ENCODE assay signal across 9 cellular contexts in the genomic region with DNA sequence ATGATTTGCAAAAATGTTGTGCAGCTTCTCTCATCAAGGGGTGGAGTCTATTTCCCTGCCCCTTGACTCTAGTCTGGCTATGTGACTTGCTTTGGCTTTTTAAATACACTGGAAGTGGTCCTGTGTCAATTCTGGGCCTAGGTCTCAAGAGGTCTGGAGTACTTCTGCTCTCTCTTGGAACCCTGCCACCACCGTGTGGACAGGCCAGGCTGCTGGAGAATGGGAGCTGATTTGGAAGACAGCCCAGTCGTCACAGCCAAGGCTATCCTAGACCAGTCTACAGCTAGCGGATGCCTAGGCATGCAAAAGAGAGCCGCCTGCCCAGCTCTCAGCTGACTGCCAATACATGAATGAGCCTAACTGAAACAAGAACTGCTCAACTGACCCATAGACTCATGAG. TPM values are rescaled to one million over a fixed set of nuclear protein-coding genes. Genes with fewer than 3 reads are reported as not detected.
DNase-seq lines count a peak whose midpoint lies in the region; ATAC-seq and TF ChIP-seq lines count a peak whose summit lies in the region.
"Had no signal": no experiment of that assay in that cellular context is flagged by ENCODE, and none has a peak within 500 bp of the region (broad histone marks: within the 10 kb centered on the region; RNA-seq: fewer than 3 reads in every experiment).

No MANE protein-coding gene starts in this region.

- no peak overlapping the region for H3K23ac ChIP-seq in neuronal stem cell (ENCODE audit: low read depth, low read length, poor library complexity)

- ATAC-seq in HG03432 (IDR thresholded peaks at IDR 0.05; ENCODE audit: unreplicated experiment) (no peak), GM19324 (IDR thresholded peaks at IDR 0.05; ENCODE audit: low FRiP score, unreplicated experiment) (no peak)

- WGBS in neuronal stem cell (ENCODE audit: extremely low coverage in 2 of 2, insufficient read length in 2 of 2, insufficient replicate concordance in 1 of 2), 2 donors = no CpG with 5 or more reads among the region's 4 CpGs

- H3K4me2 ChIP-seq in neuronal stem cell (ENCODE audit: insufficient read depth, low read length, poor library complexity, severe bottlenecking) = no peak overlapping the region

- H2BK15ac ChIP-seq in neuronal stem cell (ENCODE audit: low read length) = no peak overlapping the region

- no peak overlapping the region for H2AK5ac ChIP-seq in neuronal stem cell (ENCODE audit: low read depth, low read length)

- H3K4ac ChIP-seq in neuronal stem cell (ENCODE audit: low read length) = no peak overlapping the region

- H3K4me3 ChIP-seq in neuronal stem cell (ENCODE audit: low read length in 2 of 2) = no peak overlapping the region

- DNase-seq in DMS53 (lab: John Stamatoyannopoulos, UW) (peak; percentile 92), fibroblast of peridontal ligament (ENCODE audit: extremely low read depth) (peak; percentile 50), occipital lobe (lab: John Stamatoyannopoulos, UW) (peak; percentile 64), HEK293T (ENCODE audit: extremely low spot score) (no peak), neuronal stem cell (ENCODE audit: low spot score) (no peak)
- DNase-seq: CD4-positive, alpha-beta T cell had no signal

- no peaks in the 10 kb centered on the region for H3K9me3 ChIP-seq in neuronal stem cell (replicated peaks in 1 of 2; ENCODE audit: control insufficient read depth in 2 of 2, insufficient read depth in 1 of 2, low read depth in 1 of 2, low read length in 2 of 2)

- H3K27ac ChIP-seq in neuronal stem cell (replicated peaks; ENCODE audit: low read length) = no peak overlapping the region

- H4K91ac ChIP-seq in neuronal stem cell (ENCODE audit: low read depth, low read length, poor library complexity) = no peak overlapping the region

- no peaks in the 10 kb centered on the region for H3K79me1 ChIP-seq in neuronal stem cell (ENCODE audit: low read depth, low read length)

- no peak overlapping the region for H3K14ac ChIP-seq in neuronal stem cell (ENCODE audit: low read length)

- H2AFZ ChIP-seq in neuronal stem cell (ENCODE audit: low read length) = no peak overlapping the region

- H3K18ac ChIP-seq in neuronal stem cell (ENCODE audit: low read length) = no peak overlapping the region

- no peak overlapping the region for H2BK5ac ChIP-seq in neuronal stem cell (ENCODE audit: low read length)

- H4K8ac ChIP-seq in neuronal stem cell (ENCODE audit: low read depth, low read length) = no peak overlapping the region

- H3K4me1 ChIP-seq in neuronal stem cell (ENCODE audit: control insufficient read depth in 2 of 2, insufficient read depth in 1 of 2, low read depth in 1 of 2, low read length in 2 of 2) = peaks cover 8 to 16% of the 10 kb centered on the region in 2 donors

- CTCF ChIA-PET in HEK293T (lab: Yijun Ruan, JAX) = interaction anchor here (0.8 kb wide), 1 partner anchor 16 kb away, joined by 3 read pairs; no protein-coding TSS in a partner anchor

- no peak overlapping the region for H2BK12ac ChIP-seq in neuronal stem cell (ENCODE audit: low read length)

- H3K27me3 ChIP-seq in neuronal stem cell (ENCODE audit: control insufficient read depth in 3 of 3, insufficient read depth in 3 of 3, low read depth in 1 of 3, low read length in 3 of 3) = no peaks in the 10 kb centered on the region

- no peak overlapping the region for H3K9ac ChIP-seq in neuronal stem cell (ENCODE audit: low read depth, low read length, poor library complexity)

- POLR2A ChIA-PET in HEK293T (lab: Yijun Ruan, JAX) = no interaction called here

- no peaks in the 10 kb centered on the region for H3K36me3 ChIP-seq in neuronal stem cell (replicated peaks in 1 of 2; ENCODE audit: control insufficient read depth in 2 of 2, insufficient read depth in 2 of 2, low read length in 2 of 2)

- no peak overlapping the region for H2BK120ac ChIP-seq in neuronal stem cell (ENCODE audit: low read depth, low read length)

TF ChIP-seq in PFSK-1, 5 proteins besides CTCF, POLR2A, EP300 and RAD21:
- TF ChIP-seq SIN3A (IDR thresholded peaks at IDR 0.05; ENCODE audit: borderline replicate concordance, insufficient read depth, low read length) (peak; percentile 57; the same call in 1 of the 2 replicates), TAF1 (IDR thresholded peaks at IDR 0.05; ENCODE audit: borderline replicate concordance, insufficient read depth, low read length) (no peak)

TF ChIP-seq in HEK293T, 16 proteins besides CTCF, POLR2A, EP300 and RAD21:
- TF ChIP-seq FOXA1 (IDR thresholded peaks at IDR 0.05) (no peak), ARNT (IDR thresholded peaks at IDR 0.05) (no peak), CTBP1 (IDR thresholded peaks at IDR 0.05; ENCODE audit: borderline replicate concordance) (no peak), SP1 (IDR thresholded peaks at IDR 0.05) (no peak), FOXM1 (IDR thresholded peaks at IDR 0.05; ENCODE audit: borderline replicate concordance) (no peak), L3MBTL2 (conservative IDR thresholded peaks at IDR 0.05) (no peak), NFRKB (IDR thresholded peaks at IDR 0.05) (no peak)
- TF ChIP-seq, protein P1, sequence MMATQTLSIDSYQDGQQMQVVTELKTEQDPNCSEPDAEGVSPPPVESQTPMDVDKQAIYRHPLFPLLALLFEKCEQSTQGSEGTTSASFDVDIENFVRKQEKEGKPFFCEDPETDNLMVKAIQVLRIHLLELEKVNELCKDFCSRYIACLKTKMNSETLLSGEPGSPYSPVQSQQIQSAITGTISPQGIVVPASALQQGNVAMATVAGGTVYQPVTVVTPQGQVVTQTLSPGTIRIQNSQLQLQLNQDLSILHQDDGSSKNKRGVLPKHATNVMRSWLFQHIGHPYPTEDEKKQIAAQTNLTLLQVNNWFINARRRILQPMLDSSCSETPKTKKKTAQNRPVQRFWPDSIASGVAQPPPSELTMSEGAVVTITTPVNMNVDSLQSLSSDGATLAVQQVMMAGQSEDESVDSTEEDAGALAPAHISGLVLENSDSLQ (IDR thresholded peaks at IDR 0.05) = no peak

RNA-seq across cellular contexts. Expression of gene CLINT1, which starts 56.7 kb away (rescaled TPM):
- polyA plus RNA-seq in PFSK-1 (2012; ENCODE audit: insufficient read length, low read depth) = 77.0 TPM
- total RNA-seq in occipital lobe = 66.9 TPM
- 45.1 TPM for polyA plus RNA-seq in neuronal stem cell (2013, experiment 1 of 2)
- polyA plus RNA-seq in neuronal stem cell (2013, experiment 2 of 2) = 44.1 TPM

Comparison
In these comparisons a context has a peak if more than half of its experiments do, and no peak if none do; other contexts are left out.
1. DNase-seq: peak in DMS53 (single experiment), fibroblast of peridontal ligament (single experiment) and occipital lobe (single experiment); none in HEK293T (single experiment) and neuronal stem cell (single experiment).